9 cellular contexts compared by ENCODE assay signal in genomic region chr18:58998421-58999203, GRCh38.
DNase-seq lines count a peak whose midpoint lies in the region; ATAC-seq and TF ChIP-seq lines count a peak whose summit lies in the region.
"Had no signal": no experiment of that assay in that cellular context is flagged by ENCODE, and none has a peak within 500 bp of the region (broad histone marks: within the 10 kb centered on the region; RNA-seq: fewer than 3 reads in every experiment).

No MANE protein-coding gene starts in this region.

- H3K4me1 ChIP-seq in lower lobe of right lung = peaks cover 14% of the 10 kb centered on the region

- H3K27me3 ChIP-seq in AG04450 (ENCODE audit: control insufficient read depth, insufficient read depth, low read length) (no peaks in the 10 kb centered on the region), lower lobe of right lung (ENCODE audit: low read depth) (no peaks in the 10 kb centered on the region)

- H3K4me3 ChIP-seq in AG04450 (ENCODE audit: low read depth, low read length) (peak overlapping the region; percentile 37), astrocyte of the spinal cord (ENCODE audit: low read depth, low read length) (no peak overlapping the region), lower lobe of right lung (no peak overlapping the region)

- intact Hi-C loops in lower lobe of right lung (cut with DNase I) = no loop called here

- in situ Hi-C loops in astrocyte of the spinal cord (cut with HindIII; ENCODE audit: low sequenced_read_pairs) = no loop called here

- H3K27ac ChIP-seq in AG04450 (ENCODE audit: low read depth, low read length) (peak overlapping the region; percentile 73), lower lobe of right lung (peak overlapping the region; percentile 46)
- H3K27ac ChIP-seq: C4-2B had no signal

- CTCF ChIA-PET in AG04450 (lab: Charles Lee) = interaction anchor here (0.5 to 0.6 kb wide), 2 partner anchors 15 to 26 kb away, joined by 3 to 8 read pairs; no protein-coding TSS in a partner anchor

- TF ChIP-seq CTCF in AG04450 (IDR thresholded peaks at IDR 0.05; ENCODE audit: low read depth, low read length) (no peak), astrocyte of the spinal cord (IDR thresholded peaks at IDR 0.05; ENCODE audit: low read depth, low read length) (no peak), lower lobe of right lung (IDR thresholded peaks at IDR 0.05) (no peak), omental fat pad (IDR thresholded peaks at IDR 0.05) (no peak)

- no peak for DNase-seq in AG04450 (ENCODE audit: low read depth, low spot score)
- peak; percentile 83 for DNase-seq in astrocyte of the spinal cord (ENCODE audit: low read depth, low spot score)
- DNase-seq in lower lobe of right lung = no peak
- no peak for DNase-seq in omental fat pad (ENCODE audit: low spot score)
- no peak for DNase-seq in activated T-cell treated with anti-CD3 and anti-CD28 coated beads for 4 hours
- DNase-seq in activated naive CD4-positive, alpha-beta T cell treated with Interleukin-2 at 50 U/mL for 16 hours = no peak

- POLR2A ChIA-PET in AG04450 (lab: Yijun Ruan, JAX) = no interaction called here

- no peaks in the 10 kb centered on the region for H3K36me3 ChIP-seq in lower lobe of right lung

- peak; percentile 53 for ATAC-seq in HG03045 (IDR thresholded peaks at IDR 0.05; ENCODE audit: unreplicated experiment)
- ATAC-seq in lower lobe of right lung = peak; percentile 57 to 71
- ATAC-seq in omental fat pad (ENCODE audit: low FRiP score) = no peak
- ATAC-seq in GM18520 (IDR thresholded peaks at IDR 0.05; ENCODE audit: unreplicated experiment) = no peak

- H3K9me3 ChIP-seq in AG04450 (ENCODE audit: control insufficient read depth, insufficient read depth, low read length) (no peaks in the 10 kb centered on the region), lower lobe of right lung (no peaks in the 10 kb centered on the region)

Comparison
In these comparisons a context has a peak if more than half of its experiments do, and no peak if none do; other contexts are left out.
1. ATAC-seq: peak in HG03045 (single experiment) and lower lobe of right lung (2 of 2); none in omental fat pad (single experiment) and GM18520 (single experiment).